ENCODE assay signal across 8 cellular contexts in genomic region chr16:85615014-85615851, GRCh38. TPM values are rescaled to one million over a fixed set of nuclear protein-coding genes. Genes with fewer than 3 reads are reported as not detected.
A peak's percentile ranks its signal among the peaks of the same experiment; 100 is the strongest.
DNase-seq lines count a peak whose midpoint lies in the region; ATAC-seq and TF ChIP-seq lines count a peak whose summit lies in the region.

No MANE protein-coding gene starts in this region.

- H3K9ac ChIP-seq in mucosa of rectum (ENCODE audit: low read depth in 1 of 2, low read length in 2 of 2): peak overlapping the region; percentile 65 to 81

- H3K36me3 ChIP-seq in mucosa of rectum (ENCODE audit: control insufficient read depth in 2 of 2, insufficient read depth in 2 of 2, low read length in 2 of 2): peaks cover 5 to 12% of the 10 kb centered on the region in 2 donors
- H3K36me3 ChIP-seq in suprapubic skin: no peaks in the 10 kb centered on the region

- no peak for ATAC-seq in HG02938 (IDR thresholded peaks at IDR 0.05; ENCODE audit: unreplicated experiment)
- no peak for ATAC-seq in GM19452 (IDR thresholded peaks at IDR 0.05; ENCODE audit: unreplicated experiment)

- DNase-seq in NCI-H146 (lab: John Stamatoyannopoulos, UW) (peak; percentile 54), NCI-H146 treated with DMSO at 0.1 percent for 48 hours (lab: John Stamatoyannopoulos, UW; ENCODE audit: unreplicated experiment) (no peak), UCSD-AML1 (lab: John Stamatoyannopoulos, UW; ENCODE audit: unreplicated experiment) (peak; percentile 69), cerebellar cortex (ENCODE audit: low spot score) (peak; percentile 56), suprapubic skin (ENCODE audit: low spot score in 2 of 2) (peak in 1 of 2 donors; percentile 84)

- TF ChIP-seq CTCF in suprapubic skin (IDR thresholded peaks at IDR 0.05): no peak

- H3K4me3 ChIP-seq in mucosa of rectum (ENCODE audit: low read length in 2 of 2): peak overlapping the region; percentile 68 to 73
- peak overlapping the region; percentile 71 for H3K4me3 ChIP-seq in suprapubic skin

- no peaks in the 10 kb centered on the region for H3K27me3 ChIP-seq in mucosa of rectum (ENCODE audit: control insufficient read depth in 2 of 2, insufficient read depth in 2 of 2, low read length in 2 of 2)
- no peaks in the 10 kb centered on the region for H3K27me3 ChIP-seq in suprapubic skin

- no peak for TF ChIP-seq EP300 in suprapubic skin (IDR thresholded peaks at IDR 0.05)

- H3K9me3 ChIP-seq in mucosa of rectum (ENCODE audit: control insufficient read depth in 2 of 2, low read length in 2 of 2): no peaks in the 10 kb centered on the region
- H3K9me3 ChIP-seq in suprapubic skin: no peaks in the 10 kb centered on the region

- H3K27ac ChIP-seq in mucosa of rectum (ENCODE audit: low read depth in 2 of 2, low read length in 2 of 2) (peak overlapping the region; percentile 93 to 97), suprapubic skin (peak overlapping the region; percentile 89)

- H3K4me1 ChIP-seq in mucosa of rectum (ENCODE audit: control insufficient read depth in 2 of 2, insufficient read depth in 2 of 2, low read length in 2 of 2) (peaks cover 46 to 47% of the 10 kb centered on the region in 2 donors), suprapubic skin (peaks cover 87% of the 10 kb centered on the region)

- WGBS in suprapubic skin: 50% methylated on average over 23 of the region's 39 CpGs

- TF ChIP-seq POLR2A in suprapubic skin (IDR thresholded peaks at IDR 0.05): no peak

RNA-seq across cellular contexts. Expression of gene GSE1, which starts 2.1 kb away (rescaled TPM):
- total RNA-seq in suprapubic skin: 100 to 1,000 TPM in 2 of 4 donors, 10 to 100 TPM in 2; 46.7 to 144 (median 96.9) TPM
